ENCODE assay signal across 7 cellular contexts in the genomic region with DNA sequence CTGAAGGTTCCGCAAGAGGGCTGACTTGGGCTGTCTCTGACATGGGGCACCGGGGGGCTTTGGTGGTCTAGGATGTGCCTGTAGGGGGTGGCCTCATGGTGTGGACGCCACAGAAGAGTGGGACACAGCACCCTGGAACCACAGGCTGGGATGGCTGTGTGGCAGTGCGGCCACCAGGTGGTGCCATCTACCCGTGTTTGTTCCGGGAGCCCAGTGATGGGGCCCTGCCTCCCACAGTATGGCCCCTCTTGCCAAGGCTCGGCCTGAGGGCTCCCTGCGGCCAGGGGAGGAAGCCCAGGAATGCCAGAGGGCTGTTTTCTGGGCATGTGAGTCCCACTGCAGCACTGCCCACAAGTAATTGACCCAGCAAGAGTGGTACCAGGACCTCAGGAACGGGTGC.
DNase-seq lines count a peak whose midpoint lies in the region; ATAC-seq and TF ChIP-seq lines count a peak whose summit lies in the region.
"Not testable (repeated sequence)": the region's sequence is repeated elsewhere in the genome, so short reads cannot be mapped to it uniquely, and the experiment has no call there.

No MANE protein-coding gene starts in this region.

- TF ChIP-seq CTCF in heart left ventricle (IDR thresholded peaks at IDR 0.05), result not testable (repeated sequence)
- TF ChIP-seq CTCF in neural progenitor cell (IDR thresholded peaks at IDR 0.05), result peak; percentile 7

- not testable (repeated sequence) for H3K4me1 ChIP-seq in heart left ventricle, neural progenitor cell

- not testable (repeated sequence) for H3K4me3 ChIP-seq in heart left ventricle, neural progenitor cell

- intact Hi-C loops in activated CD4-positive, alpha-beta T cell treated with anti-CD3 and anti-CD28 coated beads for 36 hours (cut with DNase I, micrococcal nuclease); heart left ventricle (cut with DNase I): not testable (repeated sequence)

- ATAC-seq in GM18907 (IDR thresholded peaks at IDR 0.05; ENCODE audit: unreplicated experiment) (peak; percentile 96), GM21515 (IDR thresholded peaks at IDR 0.05; ENCODE audit: unreplicated experiment) (peak; percentile 92), HG02885 (IDR thresholded peaks at IDR 0.05; ENCODE audit: poor library complexity, unreplicated experiment) (peak; percentile 84), HG03378 (IDR thresholded peaks at IDR 0.05; ENCODE audit: unreplicated experiment) (peak; percentile 49), heart left ventricle (peak; percentile 75 to 95 (median 90))
- peak; percentile 96 for ATAC-seq in activated CD4-positive, alpha-beta T cell treated with anti-CD3 and anti-CD28 coated beads for 36 hours

- not testable (repeated sequence) for H3K27ac ChIP-seq in heart left ventricle, neural progenitor cell

- not testable (repeated sequence) for H3K9ac ChIP-seq in neural progenitor cell

- not testable (repeated sequence) for H3K27me3 ChIP-seq in heart left ventricle, neural progenitor cell

- not testable (repeated sequence) for H2AFZ ChIP-seq in neural progenitor cell (replicated peaks)

- not testable (repeated sequence) for TF ChIP-seq POLR2A in heart left ventricle (IDR thresholded peaks at IDR 0.05)

- not testable (repeated sequence) for H3F3A ChIP-seq in neural progenitor cell (ENCODE audit: low read depth)

- H3K36me3 Mint-ChIP-seq in activated CD4-positive, alpha-beta T cell treated with anti-CD3 and anti-CD28 coated beads for 36 hours (ENCODE audit: low read depth); neural progenitor cell: not testable (repeated sequence)

- WGBS in heart left ventricle, 4 donors, result 7% methylated on average over 2 of the region's 9 CpGs; no CpG with 5 or more reads in 3 of the 4 donors

- H3K4me3 Mint-ChIP-seq in activated CD4-positive, alpha-beta T cell treated with anti-CD3 and anti-CD28 coated beads for 36 hours; neural progenitor cell: not testable (repeated sequence)

- not testable (repeated sequence) for H3K79me2 ChIP-seq in neural progenitor cell (ENCODE audit: low read depth)

- CTCF ChIA-PET in activated CD4-positive, alpha-beta T cell treated with anti-CD3 and anti-CD28 coated beads for 36 hours (lab: Charles Lee), result not testable (repeated sequence)

- not testable (repeated sequence) for H3K36me3 ChIP-seq in heart left ventricle, neural progenitor cell

- not testable (repeated sequence) for H3K27ac Mint-ChIP-seq in activated CD4-positive, alpha-beta T cell treated with anti-CD3 and anti-CD28 coated beads for 36 hours; neural progenitor cell

- DNase-seq in activated CD4-positive, alpha-beta T cell treated with anti-CD3 and anti-CD28 coated beads for 36 hours; heart left ventricle; neural progenitor cell (ENCODE audit: low spot score): not testable (repeated sequence)

- not testable (repeated sequence) for H3K9me3 Mint-ChIP-seq in activated CD4-positive, alpha-beta T cell treated with anti-CD3 and anti-CD28 coated beads for 36 hours (ENCODE audit: low read depth); neural progenitor cell

- POLR2A ChIA-PET in activated CD4-positive, alpha-beta T cell treated with anti-CD3 and anti-CD28 coated beads for 36 hours (lab: Charles Lee), result not testable (repeated sequence)

- not testable (repeated sequence) for H3K4me2 ChIP-seq in neural progenitor cell

- H4K20me1 ChIP-seq in neural progenitor cell (ENCODE audit: low read depth), result not testable (repeated sequence)

- H3K27me3 Mint-ChIP-seq in activated CD4-positive, alpha-beta T cell treated with anti-CD3 and anti-CD28 coated beads for 36 hours; neural progenitor cell (ENCODE audit: insufficient read depth, low read depth): not testable (repeated sequence)

- H3K9me3 ChIP-seq in heart left ventricle; neural progenitor cell (ENCODE audit: low read depth): not testable (repeated sequence)

- not testable (repeated sequence) for H3K4me1 Mint-ChIP-seq in activated CD4-positive, alpha-beta T cell treated with anti-CD3 and anti-CD28 coated beads for 36 hours; neural progenitor cell
